9 cellular contexts compared by ENCODE assay signal in genomic region chr15:78050441-78050809, GRCh38. TPM values are rescaled to one million over a fixed set of nuclear protein-coding genes. Genes with fewer than 3 reads are reported as not detected.
DNase-seq lines count a peak whose midpoint lies in the region; ATAC-seq and TF ChIP-seq lines count a peak whose summit lies in the region.
"Had no signal": no experiment of that assay in that cellular context is flagged by ENCODE, and none has a peak within 500 bp of the region (broad histone marks: within the 10 kb centered on the region; RNA-seq: fewer than 3 reads in every experiment).

No MANE protein-coding gene starts in this region.

- H2AFZ ChIP-seq in DND-41 (ENCODE audit: low read depth, low read length) (no peak overlapping the region), hepatocyte (no peak overlapping the region)

- intact Hi-C loops in psoas muscle (cut with DNase I) = loop anchor here in 1 of 2 donors (5.0 kb wide), 1 partner anchor 38 kb away; no protein-coding TSS in a partner anchor

- H3K79me2 ChIP-seq in DND-41 (ENCODE audit: insufficient read depth, low read length) = peaks cover 52% of the 10 kb centered on the region
- H3K79me2 ChIP-seq in hepatocyte = peaks cover 67% of the 10 kb centered on the region

- H3K27ac ChIP-seq in DND-41 (ENCODE audit: low read length) = peak overlapping the region; percentile 86
- peak overlapping the region; percentile 90 for H3K27ac ChIP-seq in KOPT-K1 (ENCODE audit: low read depth, low read length, poor library complexity, severe bottlenecking)
- H3K27ac ChIP-seq in hepatocyte = peak overlapping the region; percentile 72
- H3K27ac ChIP-seq in psoas muscle = no peak overlapping the region

- DNase-seq in DND-41 (no peak), hepatocyte (ENCODE audit: low spot score) (no peak), NCI-H1048 (lab: John Stamatoyannopoulos, UW) (no peak), superior temporal gyrus (ENCODE audit: extremely low spot score) (no peak), psoas muscle (no peak)
- no peak for DNase-seq in activated effector memory CD4-positive, alpha-beta T cell treated with Interleukin-2 at 50 U/mL for 16 hours

- WGBS in hepatocyte (ENCODE audit: low lambda C conversion rate, missing lambda C conversion rate) = 55% methylated on average over 1 of the region's 1 CpG
- 62 to 76% (median 74%) methylated on average over 1 of the region's 1 CpG for WGBS in psoas muscle, 3 donors

- H3K36me3 ChIP-seq in DND-41 (ENCODE audit: insufficient read depth, low read length) (peaks cover 30% of the 10 kb centered on the region), KOPT-K1 (ENCODE audit: insufficient read depth, low read length) (peaks cover 13% of the 10 kb centered on the region), hepatocyte (replicated peaks; ENCODE audit: insufficient read depth, low read depth) (no peaks in the 10 kb centered on the region), psoas muscle (ENCODE audit: insufficient read depth in 1 of 2, low read depth in 1 of 2) (peaks cover 2 to 11% of the 10 kb centered on the region in 2 donors)

- H3K9me3 ChIP-seq in DND-41 (ENCODE audit: insufficient read depth, low read length, severe bottlenecking) = no peaks in the 10 kb centered on the region
- no peaks in the 10 kb centered on the region for H3K9me3 ChIP-seq in KOPT-K1 (ENCODE audit: insufficient read depth, low read length, poor library complexity, severe bottlenecking)
- H3K9me3 ChIP-seq in hepatocyte (ENCODE audit: low read depth) = no peaks in the 10 kb centered on the region
- H3K9me3 ChIP-seq in psoas muscle = no peaks in the 10 kb centered on the region

- peak overlapping the region; percentile 54 for H3K9ac ChIP-seq in DND-41 (ENCODE audit: low read depth, low read length)

- H4K20me1 ChIP-seq in DND-41 (ENCODE audit: insufficient read depth, low read length) (no peaks in the 10 kb centered on the region), hepatocyte (ENCODE audit: insufficient read depth, poor library complexity, severe bottlenecking) (no peaks in the 10 kb centered on the region)

- TF ChIP-seq CTCF in DND-41 (IDR thresholded peaks at IDR 0.05; ENCODE audit: borderline replicate concordance, extremely low read depth, low read length, poor library complexity, severe bottlenecking) (no peak), hepatocyte (IDR thresholded peaks at IDR 0.05; ENCODE audit: poor library complexity) (no peak), psoas muscle (IDR thresholded peaks at IDR 0.05) (no peak)

- H3K4me1 ChIP-seq in DND-41 (ENCODE audit: insufficient read depth, low read length) = peaks cover 78% of the 10 kb centered on the region
- peaks cover 70% of the 10 kb centered on the region for H3K4me1 ChIP-seq in hepatocyte (ENCODE audit: insufficient read depth)
- H3K4me1 ChIP-seq in psoas muscle = peaks cover 35% of the 10 kb centered on the region

- H3K9me2 ChIP-seq in hepatocyte (replicated peaks; ENCODE audit: insufficient read depth) = no peaks in the 10 kb centered on the region

- ATAC-seq in DND-41 (ENCODE audit: insufficient read depth, low read depth) = peak; percentile 23
- ATAC-seq in GM21515 (IDR thresholded peaks at IDR 0.05; ENCODE audit: unreplicated experiment) = peak; percentile 7
- ATAC-seq in psoas muscle = no peak

- H3K4me3 ChIP-seq in DND-41 (ENCODE audit: low read depth in 1 of 2, low read length in 2 of 2) (no peak overlapping the region), hepatocyte (no peak overlapping the region), psoas muscle (no peak overlapping the region)

- peak overlapping the region; percentile 44 for H3K4me2 ChIP-seq in DND-41 (ENCODE audit: insufficient read depth, low read length)
- H3K4me2 ChIP-seq in hepatocyte = no peak overlapping the region

- H3K27me3 ChIP-seq in DND-41 (ENCODE audit: insufficient read depth, low read length, poor library complexity) (no peaks in the 10 kb centered on the region), hepatocyte (no peaks in the 10 kb centered on the region), psoas muscle (ENCODE audit: insufficient read depth in 3 of 3, low read length in 2 of 3) (no peaks in the 10 kb centered on the region)

RNA-seq across cellular contexts. Expression of gene TBC1D2B, which starts 27.1 kb away (rescaled TPM):
- total RNA-seq in hepatocyte (33.8 and 38.4 TPM in 2 replicates), psoas muscle (10 to 100 TPM in 1 of 4 donors, 1 to 10 TPM in 3; 6.8 to 11.8 (median 8.8) TPM)
- polyA plus RNA-seq in hepatocyte (24.8 and 29.3 TPM in 2 replicates), psoas muscle (1 to 10 TPM; 2.8 to 5.6 (median 3.4) TPM)

RNA-seq across cellular contexts. Expression of gene SH2D7, which starts 41.9 kb away (rescaled TPM):
- total RNA-seq in hepatocyte (not detected in 2 replicates), psoas muscle (not detected)
- polyA plus RNA-seq in hepatocyte (0.22 TPM in 1 of 2 replicates, not detected in the other), psoas muscle (not detected)
- total RNA-seq: cardiac septum had no signal

Comparison
In these comparisons a context has a peak if more than half of its experiments do, and no peak if none do; other contexts are left out.
1. ATAC-seq: peak in DND-41 (single experiment) and GM21515 (single experiment); none in psoas muscle (0 of 4).